In the genomic region with DNA sequence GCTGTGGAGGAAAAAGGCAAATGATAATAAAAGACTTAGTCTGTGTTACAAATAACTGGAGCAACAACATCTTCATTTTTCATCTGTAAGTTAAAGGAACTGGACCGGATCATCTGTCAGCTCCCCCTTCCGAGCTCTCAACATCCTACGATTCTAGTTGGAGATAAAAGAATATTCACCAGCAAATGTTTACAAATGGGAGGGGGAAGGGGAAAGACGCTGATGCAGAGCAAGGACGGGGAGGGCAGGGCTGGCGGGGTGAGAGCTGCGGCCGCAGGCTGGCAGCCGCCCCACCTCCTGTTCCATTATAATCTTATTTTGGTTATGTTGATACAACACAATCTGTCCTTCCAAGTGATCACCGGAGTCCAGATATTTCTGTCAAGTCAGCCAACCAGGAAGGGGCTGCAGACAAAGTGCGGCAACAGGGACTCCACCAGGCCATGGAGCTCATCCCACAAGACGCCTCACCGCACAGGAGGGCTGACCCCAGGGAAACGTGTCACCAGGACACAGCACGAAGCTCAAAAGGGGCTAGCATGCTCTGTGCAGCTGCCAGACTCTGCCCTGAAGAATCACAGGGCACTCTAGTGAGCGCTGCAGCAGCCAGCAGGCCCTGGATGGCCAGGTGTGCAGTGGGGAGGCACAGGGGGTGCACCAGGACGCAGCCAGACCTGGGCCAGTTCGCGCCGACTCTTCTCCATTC, we compare ENCODE assay signal across 8 cellular contexts. TPM values are rescaled to one million over a fixed set of nuclear protein-coding genes. Genes with fewer than 3 reads are reported as not detected.
DNase-seq lines count a peak whose midpoint lies in the region; ATAC-seq and TF ChIP-seq lines count a peak whose summit lies in the region.

No MANE protein-coding gene starts in this region.

- H3K36me3 Mint-ChIP-seq in WTC11: peaks cover 8% of the 10 kb centered on the region

- no peak overlapping the region for H3K4me3 ChIP-seq in H7 (ENCODE audit: insufficient read depth, low read depth, low read length)

- no peak for ATAC-seq in WTC11
- ATAC-seq in left ventricle myocardium superior: peak; percentile 84
- ATAC-seq in GM18502 (IDR thresholded peaks at IDR 0.05; ENCODE audit: poor library complexity, unreplicated experiment): no peak
- no peak for ATAC-seq in GM21528 (IDR thresholded peaks at IDR 0.05; ENCODE audit: low FRiP score, unreplicated experiment)

- CTCF ChIA-PET in WTC11 (lab: Charles Lee): interaction anchor here (0.9 to 1.5 kb wide), 2 partner anchors 30 to 66 kb away, joined by 3 to 4 read pairs; no protein-coding TSS in a partner anchor

- no peaks in the 10 kb centered on the region for H3K27me3 ChIP-seq in H7 (ENCODE audit: control insufficient read depth, insufficient read depth, low read length)

- no peaks in the 10 kb centered on the region for H3K9me3 Mint-ChIP-seq in WTC11

- intact Hi-C loops in left ventricle myocardium superior (cut with micrococcal nuclease): no loop called here

- no peak overlapping the region for H3K4me3 Mint-ChIP-seq in WTC11

- peaks cover 6% of the 10 kb centered on the region for H3K4me1 Mint-ChIP-seq in WTC11

- peak overlapping the region; percentile 64 for H3K27ac Mint-ChIP-seq in WTC11

- peaks cover 3% of the 10 kb centered on the region for H3K36me3 ChIP-seq in H7 (replicated peaks; ENCODE audit: control insufficient read depth, insufficient read depth, low read length)

- DNase-seq in H7 (peak; percentile 60), WTC11 (ENCODE audit: low spot score) (no peak), left ventricle myocardium superior (peak; percentile 80), retina (peak; percentile 20), H4 (ENCODE audit: low spot score) (no peak)
- DNase-seq in activated CD4-positive, alpha-beta T cell treated with anti-CD3 and anti-CD28 coated beads for 48 hours: no peak

- POLR2A ChIA-PET in WTC11 (lab: Charles Lee): no interaction called here

- no peaks in the 10 kb centered on the region for H3K27me3 Mint-ChIP-seq in WTC11 (ENCODE audit: low read depth)

- no peak for TF ChIP-seq CTCF in WTC11 (IDR thresholded peaks at IDR 0.05)

TF ChIP-seq in WTC11, 78 proteins besides CTCF, POLR2A, EP300 and RAD21:
- TF ChIP-seq ZBTB21 (CRISPR knock-in tag; IDR thresholded peaks at IDR 0.05; ENCODE audit: borderline replicate concordance): no peak
- TF ChIP-seq GTF2I (CRISPR knock-in tag; conservative IDR thresholded peaks at IDR 0.05): no peak
- TF ChIP-seq ZNF416 (CRISPR knock-in tag; IDR thresholded peaks at IDR 0.05): no peak

RNA-seq across cellular contexts. Expression of a gene that starts 19.7 kb away (rescaled TPM):
- total RNA-seq in H7 (2014; rRNA removed; shearing (Covaris generic)): 24.4 and 27.6 TPM in 2 replicates
- 20.8 to 24.2 TPM (median 22.6 TPM) in 3 replicates for total RNA-seq in WTC11 (2021)
- 71.7 TPM for total RNA-seq in left ventricle myocardium superior
- 6.9 and 7.4 TPM in 2 replicates for total RNA-seq in H4 (2014; rRNA removed; shearing (Covaris generic))

RNA-seq across cellular contexts. Expression of a gene that starts 28.2 kb away (rescaled TPM):
- 15.8 and 20.1 TPM in 2 replicates for total RNA-seq in H7 (2014; rRNA removed; shearing (Covaris generic))
- 40.1 to 46.9 TPM (median 43.2 TPM) in 3 replicates for total RNA-seq in WTC11 (2021)
- 134 TPM for total RNA-seq in left ventricle myocardium superior
- total RNA-seq in H4 (2014; rRNA removed; shearing (Covaris generic)): 26.6 and 28.5 TPM in 2 replicates

RNA-seq across cellular contexts. Expression of a gene that starts 46.7 kb away (rescaled TPM):
- total RNA-seq in H7 (2014; rRNA removed; shearing (Covaris generic)): 4.4 and 5.1 TPM in 2 replicates
- 5.7 to 7.5 TPM (median 7.1 TPM) in 3 replicates for total RNA-seq in WTC11 (2021)
- total RNA-seq in left ventricle myocardium superior: 2.6 TPM
- total RNA-seq in H4 (2014; rRNA removed; shearing (Covaris generic)): 8.0 and 13.4 TPM in 2 replicates

Comparison
In these comparisons a context has a peak if more than half of its experiments do, and no peak if none do; other contexts are left out.
1. DNase-seq: peak in H7 (single experiment), left ventricle myocardium superior (single experiment) and retina (single experiment); none in WTC11 (single experiment), H4 (single experiment) and activated CD4-positive, alpha-beta T cell treated with anti-CD3 and anti-CD28 coated beads for 48 hours (single experiment).